1 cellular context compared by ENCODE assay signal in the genomic region with DNA sequence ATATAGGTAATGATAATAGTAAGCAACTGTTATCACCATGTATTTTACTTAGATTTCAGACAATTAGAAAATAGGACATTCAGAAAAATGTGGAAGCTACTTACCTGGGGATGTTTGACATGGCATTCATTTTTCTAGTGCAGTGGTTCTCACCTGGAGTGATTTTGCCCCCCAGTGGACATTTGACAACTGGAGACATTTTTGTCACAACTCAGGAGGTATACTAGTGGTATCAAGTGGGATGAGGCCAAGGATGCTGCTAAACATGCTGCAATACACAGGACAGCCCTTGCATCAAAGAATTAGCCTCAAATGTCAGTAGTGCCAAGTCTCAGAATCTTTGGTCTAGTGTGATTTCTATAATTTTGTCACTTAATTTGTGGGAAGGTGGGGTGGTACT.
TF ChIP-seq lines count a peak whose summit lies in the region.

No MANE protein-coding gene starts in this region.

TF ChIP-seq in HepG2, 621 proteins besides CTCF, POLR2A, EP300 and RAD21:
- TF ChIP-seq STAG1 (CRISPR knock-in tag; IDR thresholded peaks at IDR 0.05) (peak; percentile 46), RBM22 (optimal IDR thresholded peaks at IDR 0.05; ENCODE audit: low read length) (peak; percentile 94), BHLHE40 (IDR thresholded peaks at IDR 0.05; ENCODE audit: low read length) (no peak)
- TF ChIP-seq, protein P1, sequence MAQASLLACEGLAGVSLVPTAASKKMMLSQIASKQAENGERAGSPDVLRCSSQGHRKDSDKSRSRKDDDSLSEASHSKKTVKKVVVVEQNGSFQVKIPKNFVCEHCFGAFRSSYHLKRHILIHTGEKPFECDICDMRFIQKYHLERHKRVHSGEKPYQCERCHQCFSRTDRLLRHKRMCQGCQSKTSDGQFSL (CRISPR knock-in tag; IDR thresholded peaks at IDR 0.05), result no peak
